ENCODE assay signal across 22 cellular contexts in the genomic region with DNA sequence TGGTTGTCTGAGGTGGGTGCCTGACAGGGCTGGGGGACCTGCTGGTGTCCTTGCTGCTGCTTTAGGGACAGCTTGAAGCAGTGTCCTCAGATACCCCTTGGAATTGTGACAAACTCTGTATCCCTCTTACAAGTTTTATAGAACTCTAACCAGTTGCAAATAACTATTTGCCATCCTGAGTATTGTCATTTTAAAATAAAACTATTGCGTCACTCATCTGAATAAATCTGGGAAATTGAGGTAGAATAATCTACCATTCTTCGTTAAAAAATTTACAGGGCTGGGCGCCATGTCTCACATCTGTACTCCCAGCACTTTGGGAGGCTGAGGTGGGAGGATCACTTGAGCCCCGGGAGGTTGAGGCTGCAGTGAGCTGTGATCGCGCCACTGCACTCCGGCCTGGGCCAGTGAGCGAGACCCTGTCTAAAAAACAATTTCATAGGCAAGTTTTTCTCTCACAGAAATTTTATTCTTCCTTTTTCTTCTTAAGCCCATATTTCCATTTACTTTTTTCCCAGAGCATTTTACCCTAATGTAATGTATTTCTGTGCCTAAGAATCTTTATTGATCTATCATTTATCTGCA. TPM values are rescaled to one million over a fixed set of nuclear protein-coding genes. Genes with fewer than 3 reads are reported as not detected.
DNase-seq lines count a peak whose midpoint lies in the region; ATAC-seq, FAIRE-seq and TF ChIP-seq lines count a peak whose summit lies in the region.
"Had no signal": no experiment of that assay in that cellular context is flagged by ENCODE, and none has a peak within 500 bp of the region (broad histone marks: within the 10 kb centered on the region; RNA-seq: fewer than 3 reads in every experiment).

No MANE protein-coding gene starts in this region.

- no peak overlapping the region for H4K5ac ChIP-seq in H1 (ENCODE audit: insufficient read length, low read depth, low read length)

- no peak overlapping the region for H3K4me2 ChIP-seq in H1 (ENCODE audit: insufficient read depth in 1 of 2, low read depth in 2 of 2, low read length in 2 of 2)
- H3K4me2 ChIP-seq in hepatocyte = no peak overlapping the region
- H3K4me2 ChIP-seq: A549 had no signal

- no peak overlapping the region for H2AK5ac ChIP-seq in H1 (ENCODE audit: low read depth, low read length)

- WGBS in H1 (ENCODE audit: extremely low coverage in 1 of 2, insufficient coverage in 1 of 2, insufficient read length in 1 of 2, insufficient replicate concordance in 2 of 2, low coverage in 1 of 2, low lambda C conversion rate in 2 of 2, missing lambda C conversion rate in 1 of 2), 2 experiments = 97% methylated on average over 8 of the region's 8 CpGs; no CpG with 5 or more reads in 1 of the 2 experiments
- WGBS in hepatocyte (ENCODE audit: low lambda C conversion rate, missing lambda C conversion rate) = 98% methylated on average over 8 of the region's 8 CpGs

- H3K27ac Mint-ChIP-seq in activated naive CD4-positive, alpha-beta T cell treated with anti-CD3 and anti-CD28 coated beads for 36 hours = no peak overlapping the region
- H3K27ac Mint-ChIP-seq: CD4-positive, alpha-beta T cell had no signal

- H2BK120ac ChIP-seq in H1 (replicated peaks; ENCODE audit: low read depth, low read length) = no peak overlapping the region

- CTCF ChIA-PET in H1 (lab: Charles Lee; ENCODE audit: partially characterized antibody) = interaction anchor here (0.9 to 3.2 kb wide), 6 partner anchors 9 to 158 kb away, joined by 3 to 9 read pairs (median 4); no protein-coding TSS in a partner anchor
- CTCF ChIA-PET in activated naive CD4-positive, alpha-beta T cell treated with anti-CD3 and anti-CD28 coated beads for 36 hours (lab: Charles Lee) = interaction anchor here (0.7 kb wide), 1 partner anchor 245 kb away, joined by 4 read pairs; no protein-coding TSS in a partner anchor

- no peak overlapping the region for H3K4me3 Mint-ChIP-seq in activated naive CD4-positive, alpha-beta T cell treated with anti-CD3 and anti-CD28 coated beads for 36 hours
- H3K4me3 Mint-ChIP-seq: CD4-positive, alpha-beta T cell had no signal

- peak overlapping the region; percentile 33 for H3K4ac ChIP-seq in H1 (replicated peaks; ENCODE audit: insufficient read length, low read depth, low read length)

- H3K9me2 ChIP-seq in hepatocyte (replicated peaks; ENCODE audit: insufficient read depth) = no peaks in the 10 kb centered on the region

- H3K23ac ChIP-seq in H1 (ENCODE audit: insufficient read length) = no peak overlapping the region

- no peak overlapping the region for H2BK5ac ChIP-seq in H1 (ENCODE audit: low read depth, low read length)

- H3K27me3 ChIP-seq in right atrium auricular region (no peaks in the 10 kb centered on the region), H1 (replicated peaks in 1 of 4; ENCODE audit: control insufficient read depth in 3 of 4, extremely low read depth in 1 of 4, insufficient read depth in 3 of 4, low read length in 3 of 4) (no peaks in the 10 kb centered on the region), hepatocyte (no peaks in the 10 kb centered on the region)

- H4K20me1 ChIP-seq in H1 (replicated peaks in 1 of 2; ENCODE audit: control insufficient read depth in 1 of 2, insufficient read depth in 2 of 2, low read length in 2 of 2) (peaks cover 0 to 15% of the 10 kb centered on the region in 2 experiments), hepatocyte (ENCODE audit: insufficient read depth, poor library complexity, severe bottlenecking) (no peaks in the 10 kb centered on the region)

- H3K36me3 Mint-ChIP-seq in activated naive CD4-positive, alpha-beta T cell treated with anti-CD3 and anti-CD28 coated beads for 36 hours (ENCODE audit: low read depth) = peaks cover 26% of the 10 kb centered on the region

- H3K27me3 Mint-ChIP-seq in activated naive CD4-positive, alpha-beta T cell treated with anti-CD3 and anti-CD28 coated beads for 36 hours (ENCODE audit: low read depth) = no peaks in the 10 kb centered on the region
- H3K27me3 Mint-ChIP-seq: CD4-positive, alpha-beta T cell had no signal

- POLR2A ChIA-PET in H1 (lab: Charles Lee; ENCODE audit: partially characterized antibody) = interaction anchor here (1.0 kb wide), 1 partner anchor 9 kb away, joined by 3 read pairs; no protein-coding TSS in a partner anchor

- H2AFZ ChIP-seq in H1 (ENCODE audit: low read length) (no peak overlapping the region), hepatocyte (no peak overlapping the region)

- peaks cover 14% of the 10 kb centered on the region for H3K79me1 ChIP-seq in H1 (ENCODE audit: low read depth, low read length)

- no peak overlapping the region for H3K14ac ChIP-seq in H1 (ENCODE audit: insufficient read length)

- H3K23me2 ChIP-seq in H1 (ENCODE audit: low read depth, low read length) = no peaks in the 10 kb centered on the region

- H3K4me1 ChIP-seq in right atrium auricular region (no peaks in the 10 kb centered on the region), H1 (replicated peaks in 1 of 4; ENCODE audit: control insufficient read depth in 3 of 4, insufficient read depth in 4 of 4, low read length in 3 of 4) (peaks cover 0 to 2% (median 0%) of the 10 kb centered on the region in 4 experiments; a peak in 3 of 7 replicates), hepatocyte (ENCODE audit: insufficient read depth) (no peaks in the 10 kb centered on the region)
- H3K4me1 ChIP-seq: A549, Caco-2 had no signal

- intact Hi-C loops in Right ventricle myocardium superior (cut with DNase I) (no loop called here), posterior vena cava (cut with DNase I) (no loop called here)
- intact Hi-C loops in activated naive CD4-positive, alpha-beta T cell treated with anti-CD3 and anti-CD28 coated beads for 36 hours (cut with micrococcal nuclease) = no loop called here

- H4K8ac ChIP-seq in H1 (ENCODE audit: extremely low read depth, insufficient read depth, low read length) = no peak overlapping the region

- H3K9me3 ChIP-seq in right atrium auricular region = peaks cover 0 to 3% of the 10 kb centered on the region in 2 donors
- H3K9me3 ChIP-seq in H1 (ENCODE audit: insufficient read depth in 2 of 2, low read depth in 1 of 2, low read length in 1 of 2) = peaks cover 4% of the 10 kb centered on the region in 2 experiments
- H3K9me3 ChIP-seq in hepatocyte (ENCODE audit: low read depth) = peaks cover 3% of the 10 kb centered on the region
- H3K9me3 ChIP-seq: Caco-2 had no signal

- H3K79me2 ChIP-seq in H1 (ENCODE audit: control insufficient read depth in 1 of 2, insufficient read depth in 2 of 2, low read length in 2 of 2) = peaks cover 0 to 15% of the 10 kb centered on the region in 2 experiments; a peak in 1 of 4 replicates
- H3K79me2 ChIP-seq in hepatocyte = no peaks in the 10 kb centered on the region

- DNase-seq in Right ventricle myocardium superior (peak; percentile 17), right atrium auricular region (ENCODE audit: low spot score) (no peak), H1 (ENCODE audit: low read depth in 1 of 2, low spot score in 2 of 2) (no peak), posterior vena cava (ENCODE audit: low spot score) (peak; percentile 38), hepatocyte (ENCODE audit: low spot score) (no peak), NCI-H1694 (lab: John Stamatoyannopoulos, UW) (no peak)
- no peak for DNase-seq in activated naive CD4-positive, alpha-beta T cell treated with anti-CD3 and anti-CD28 coated beads for 36 hours
- DNase-seq: AML-193; Caco-2; CD4-positive, alpha-beta T cell; HCEC 1CT had no signal

- TF ChIP-seq RAD21 in H1 (IDR thresholded peaks at IDR 0.05 in 1 of 2, conservative IDR thresholded peaks at IDR 0.05 in 1 of 2; ENCODE audit: low read depth in 2 of 2, low read length in 2 of 2) = no peak

- no peak overlapping the region for H3K56ac ChIP-seq in H1 (replicated peaks; ENCODE audit: insufficient read length, low read depth, low read length)

- ATAC-seq in Right ventricle myocardium superior (ENCODE audit: poor library complexity) = no peak
- ATAC-seq: A549 had no signal

- H4K91ac ChIP-seq in H1 (replicated peaks; ENCODE audit: insufficient read length, low read length) = no peak overlapping the region

- TF ChIP-seq CTCF in right atrium auricular region (IDR thresholded peaks at IDR 0.05) = no peak
- TF ChIP-seq CTCF in VCaP (conservative IDR thresholded peaks at IDR 0.05) = no peak
- no peak for TF ChIP-seq CTCF in H1 (IDR thresholded peaks at IDR 0.05; ENCODE audit: control extremely low read depth in 1 of 3, insufficient read depth in 1 of 3, low read depth in 1 of 3, low read length in 3 of 3)
- no peak for TF ChIP-seq CTCF in hepatocyte (IDR thresholded peaks at IDR 0.05; ENCODE audit: poor library complexity)

- no peak overlapping the region for H2BK20ac ChIP-seq in H1 (ENCODE audit: low read length)

- no peak overlapping the region for H3K18ac ChIP-seq in H1 (ENCODE audit: extremely low read depth, low read length)

- H3K9ac ChIP-seq in H1 (replicated peaks in 1 of 4; ENCODE audit: extremely low read depth in 1 of 4, low read depth in 3 of 4, low read length in 3 of 4) = no peak overlapping the region

- H3K27ac ChIP-seq in right atrium auricular region = no peak overlapping the region
- peak overlapping the region; percentile 36; the same call in 1 of the 2 replicates for H3K27ac ChIP-seq in VCaP
- H3K27ac ChIP-seq in H1 (ENCODE audit: low read depth, low read length) = no peak overlapping the region
- no peak overlapping the region for H3K27ac ChIP-seq in hepatocyte
- H3K27ac ChIP-seq: 22Rv1, A549, C4-2B, HL-60 had no signal

- H3K4me1 Mint-ChIP-seq in activated naive CD4-positive, alpha-beta T cell treated with anti-CD3 and anti-CD28 coated beads for 36 hours (ENCODE audit: low read depth) = no peaks in the 10 kb centered on the region

- H2BK15ac ChIP-seq in H1 (ENCODE audit: low read length) = no peak overlapping the region

- H3K4me3 ChIP-seq in right atrium auricular region (no peak overlapping the region), H1 (ENCODE audit: extremely low read depth in 1 of 4, insufficient read depth in 2 of 4, low read depth in 3 of 4, low read length in 4 of 4) (no peak overlapping the region), hepatocyte (no peak overlapping the region)
- H3K4me3 ChIP-seq: A549 had no signal

- no peak overlapping the region for H2BK12ac ChIP-seq in H1 (ENCODE audit: low read depth, low read length)

- peaks cover under 1% of the 10 kb centered on the region for H3K9me3 Mint-ChIP-seq in activated naive CD4-positive, alpha-beta T cell treated with anti-CD3 and anti-CD28 coated beads for 36 hours
- H3K9me3 Mint-ChIP-seq: CD4-positive, alpha-beta T cell had no signal

- TF ChIP-seq EP300 in H1 (IDR thresholded peaks at IDR 0.05; ENCODE audit: borderline replicate concordance in 1 of 2, low read depth in 2 of 2, low read length in 2 of 2) = no peak

- H3K36me3 ChIP-seq in right atrium auricular region (peaks cover 10% of the 10 kb centered on the region), H1 (ENCODE audit: control insufficient read depth in 2 of 4, insufficient read depth in 4 of 4, low read length in 3 of 4) (peaks cover 3 to 24% (median 22%) of the 10 kb centered on the region in 4 experiments; a peak in 6 of 8 replicates), hepatocyte (replicated peaks; ENCODE audit: insufficient read depth, low read depth) (no peaks in the 10 kb centered on the region)

- FAIRE-seq in H1 (lab: Jason Lieb, UNC) = no peak
- FAIRE-seq: A549, D721Med, GM12891, GM19239 had no signal

- no peak for TF ChIP-seq POLR2A in H1 (IDR thresholded peaks at IDR 0.05; ENCODE audit: control extremely low read depth in 1 of 2, low read depth in 2 of 2, low read length in 2 of 2)

RNA-seq across cellular contexts. Expression of gene ZNF750, which starts 14.2 kb away (rescaled TPM):
- 0.13 TPM for total RNA-seq in Right ventricle myocardium superior
- not detected for total RNA-seq in right atrium auricular region
- not detected in 2 replicates for total RNA-seq in H1 (2021; fragmentation: NEBNext Ultra II Directional; extraction: Animal tissue kit (Norgen Biotek cat#: 25700))
- polyA plus RNA-seq in H1 (2011; rRNA removed) = 0.02 TPM in 1 of 2 replicates, not detected in the other
- polyA plus RNA-seq in H1 (2011; cell fraction: cytosol; rRNA removed) = not detected
- not detected for polyA plus RNA-seq in H1 (2011; cell fraction: nucleus; rRNA removed)
- polyA plus RNA-seq in H1 (2012, experiment 1 of 2) = 0.12 to 0.14 TPM in 2 of 4 replicates, not detected in the others
- 0.04 TPM for polyA plus RNA-seq in H1 (2012, experiment 2 of 2)
- 0.02 TPM for polyA plus RNA-seq in H1 (2013, experiment 1 of 2)
- polyA plus RNA-seq in H1 (2013, experiment 2 of 2) = 0.02 TPM
- polyA minus RNA-seq in H1 (2011; rRNA and poly(A)+ RNA removed) = not detected in 2 replicates
- polyA minus RNA-seq in H1 (2011; cell fraction: cytosol; rRNA and poly(A)+ RNA removed) = not detected
- polyA minus RNA-seq in H1 (2011; cell fraction: nucleus; rRNA and poly(A)+ RNA removed) = not detected
- total RNA-seq in posterior vena cava = not detected
- total RNA-seq in hepatocyte = 0.12 and 0.27 TPM in 2 replicates
- polyA plus RNA-seq in hepatocyte = 0.49 and 2.1 TPM in 2 replicates
- not detected for total RNA-seq in activated naive CD4-positive, alpha-beta T cell treated with anti-CD3 and anti-CD28 coated beads for 36 hours
- total RNA-seq: CD4-positive, alpha-beta T cell; H4; HT1080 had no signal
- polyA plus RNA-seq: A549, BJ had no signal

Comparison
In these comparisons a context has a peak if more than half of its experiments do, and no peak if none do; other contexts are left out.
1. DNase-seq: peak in Right ventricle myocardium superior (single experiment) and posterior vena cava (single experiment); none in right atrium auricular region (single experiment), H1 (0 of 2), hepatocyte (single experiment), activated naive CD4-positive, alpha-beta T cell treated with anti-CD3 and anti-CD28 coated beads for 36 hours (single experiment) and NCI-H1694 (single experiment).